22 cellular contexts compared by ENCODE assay signal in genomic region chr2:54444503-54444902, GRCh38.
"Had no signal": no experiment of that assay in that cellular context is flagged by ENCODE, and none has a peak within 500 bp of the region (broad histone marks: within the 10 kb centered on the region; RNA-seq: fewer than 3 reads in every experiment).

No MANE protein-coding gene starts in this region.

- H3K4me3 ChIP-seq: cardiac muscle cell, lung, sigmoid colon, thoracic aorta had no signal

- H3K27me3 ChIP-seq: cardiac muscle cell, foreskin keratinocyte, sigmoid colon had no signal

- H3K4me3 Mint-ChIP-seq: activated CD4-positive, alpha-beta T cell treated with anti-CD3 and anti-CD28 coated beads, Interleukin-2, amount 10 ng/mL, durations not matched to agents 24 days and 14 days; activated CD8-positive, alpha-beta memory T cell treated with anti-CD3 and anti-CD28 coated beads, Interleukin-2, amount 10 ng/mL, durations not matched to agents 7 days and 5 days; activated CD8-positive, alpha-beta T cell treated with anti-CD3 and anti-CD28 coated beads for 36 hours; activated naive CD8-positive, alpha-beta T cell treated with anti-CD3 and anti-CD28 coated beads, Interleukin-2, amount 50 U/mL, for 24 hours; activated T-helper 1 cell treated with anti-CD3 and anti-CD28 coated beads, Interleukin-12 subunit alpha, Interleukin-12 subunit beta, Interleukin-2, Interleukin-4 antibody, amounts not matched to agents 30 ng/mL and 10 ng/mL and 1 ng/mL, durations not matched to agents 14 hours and 24 hours and 36 hours; naive thymus-derived CD4-positive, alpha-beta T cell; neural crest cell had no signal

- ATAC-seq: activated CD4-positive, CD25-positive, alpha-beta regulatory T cell treated with anti-CD3 and anti-CD28 coated beads, Interleukin-2, amount 50 U/mL, for 24 hours; activated CD8-positive, alpha-beta memory T cell treated with anti-CD3 and anti-CD28 coated beads, Interleukin-2, amount 10 ng/mL, durations not matched to agents 7 days and 5 days; activated CD8-positive, alpha-beta T cell treated with anti-CD3 and anti-CD28 coated beads for 36 hours; activated naive CD8-positive, alpha-beta T cell treated with anti-CD3 and anti-CD28 coated beads, Interleukin-2, amount 50 U/mL, for 24 hours; foreskin keratinocyte; naive thymus-derived CD4-positive, alpha-beta T cell had no signal

- H3K4me1 Mint-ChIP-seq: activated CD4-positive, alpha-beta T cell treated with anti-CD3 and anti-CD28 coated beads, Interleukin-2, amount 10 ng/mL, durations not matched to agents 24 days and 14 days; activated CD8-positive, alpha-beta memory T cell treated with anti-CD3 and anti-CD28 coated beads, Interleukin-2, amount 10 ng/mL, durations not matched to agents 7 days and 5 days; activated naive CD8-positive, alpha-beta T cell treated with anti-CD3 and anti-CD28 coated beads, Interleukin-2, amount 50 U/mL, for 24 hours; naive thymus-derived CD4-positive, alpha-beta T cell had no signal

- H3K27ac ChIP-seq: cardiac muscle cell, foreskin keratinocyte, sigmoid colon, thoracic aorta, VCaP had no signal

- H3K36me3 Mint-ChIP-seq: activated CD8-positive, alpha-beta memory T cell treated with anti-CD3 and anti-CD28 coated beads, Interleukin-2, amount 10 ng/mL, durations not matched to agents 7 days and 5 days; naive thymus-derived CD4-positive, alpha-beta T cell had no signal

- DNase-seq: activated CD4-positive, alpha-beta T cell treated with anti-CD3 and anti-CD28 coated beads, Interleukin-2, amount 10 ng/mL, durations not matched to agents 24 days and 14 days; activated CD8-positive, alpha-beta memory T cell treated with anti-CD3 and anti-CD28 coated beads, Interleukin-2, amount 10 ng/mL, durations not matched to agents 7 days and 5 days; activated CD8-positive, alpha-beta T cell treated with anti-CD3 and anti-CD28 coated beads for 36 hours; activated gamma-delta T cell; activated naive CD4-positive, alpha-beta T cell treated with anti-CD3 and anti-CD28 coated beads, Interleukin-2, amount 50 U/mL, for 16 hours; activated naive CD8-positive, alpha-beta T cell treated with anti-CD3 and anti-CD28 coated beads, Interleukin-2, amount 50 U/mL, for 24 hours; effector CD4-positive, alpha-beta T cell; foreskin keratinocyte; hypothalamus; naive thymus-derived CD4-positive, alpha-beta T cell; occipital lobe; posterior cingulate gyrus; sigmoid colon; stimulated activated CD4-positive, alpha-beta T cell treated with anti-CD3 and anti-CD28 coated beads, Interleukin-2, amount 100 ng/mL, for 48 hours; stimulated activated naive CD4-positive, alpha-beta T cell had no signal

- H3K9me3 ChIP-seq: sigmoid colon, thoracic aorta had no signal

- H3K36me3 ChIP-seq: cardiac muscle cell, sigmoid colon, thoracic aorta had no signal

- H3K4me1 ChIP-seq: foreskin keratinocyte, sigmoid colon had no signal

- H3K27ac Mint-ChIP-seq: activated CD4-positive, alpha-beta T cell treated with anti-CD3 and anti-CD28 coated beads, Interleukin-2, amount 10 ng/mL, durations not matched to agents 24 days and 14 days; activated CD8-positive, alpha-beta memory T cell treated with anti-CD3 and anti-CD28 coated beads, Interleukin-2, amount 10 ng/mL, durations not matched to agents 7 days and 5 days; activated CD8-positive, alpha-beta T cell treated with anti-CD3 and anti-CD28 coated beads for 36 hours; activated naive CD8-positive, alpha-beta T cell treated with anti-CD3 and anti-CD28 coated beads, Interleukin-2, amount 50 U/mL, for 24 hours; activated T-helper 1 cell treated with anti-CD3 and anti-CD28 coated beads, Interleukin-12 subunit alpha, Interleukin-12 subunit beta, Interleukin-2, Interleukin-4 antibody, amounts not matched to agents 30 ng/mL and 10 ng/mL and 1 ng/mL, durations not matched to agents 14 hours and 24 hours and 36 hours; naive thymus-derived CD4-positive, alpha-beta T cell had no signal

- H3K9me3 Mint-ChIP-seq: activated CD4-positive, alpha-beta T cell treated with anti-CD3 and anti-CD28 coated beads, Interleukin-2, amount 10 ng/mL, durations not matched to agents 24 days and 14 days; activated CD8-positive, alpha-beta T cell treated with anti-CD3 and anti-CD28 coated beads for 36 hours; activated naive CD8-positive, alpha-beta T cell treated with anti-CD3 and anti-CD28 coated beads, Interleukin-2, amount 50 U/mL, for 24 hours; activated T-helper 1 cell treated with anti-CD3 and anti-CD28 coated beads, Interleukin-12 subunit alpha, Interleukin-12 subunit beta, Interleukin-2, Interleukin-4 antibody, amounts not matched to agents 30 ng/mL and 10 ng/mL and 1 ng/mL, durations not matched to agents 14 hours and 24 hours and 36 hours; naive thymus-derived CD4-positive, alpha-beta T cell; neural crest cell had no signal

- H3K27me3 Mint-ChIP-seq: activated naive CD8-positive, alpha-beta T cell treated with anti-CD3 and anti-CD28 coated beads, Interleukin-2, amount 50 U/mL, for 24 hours had no signal
